In the genomic region with DNA sequence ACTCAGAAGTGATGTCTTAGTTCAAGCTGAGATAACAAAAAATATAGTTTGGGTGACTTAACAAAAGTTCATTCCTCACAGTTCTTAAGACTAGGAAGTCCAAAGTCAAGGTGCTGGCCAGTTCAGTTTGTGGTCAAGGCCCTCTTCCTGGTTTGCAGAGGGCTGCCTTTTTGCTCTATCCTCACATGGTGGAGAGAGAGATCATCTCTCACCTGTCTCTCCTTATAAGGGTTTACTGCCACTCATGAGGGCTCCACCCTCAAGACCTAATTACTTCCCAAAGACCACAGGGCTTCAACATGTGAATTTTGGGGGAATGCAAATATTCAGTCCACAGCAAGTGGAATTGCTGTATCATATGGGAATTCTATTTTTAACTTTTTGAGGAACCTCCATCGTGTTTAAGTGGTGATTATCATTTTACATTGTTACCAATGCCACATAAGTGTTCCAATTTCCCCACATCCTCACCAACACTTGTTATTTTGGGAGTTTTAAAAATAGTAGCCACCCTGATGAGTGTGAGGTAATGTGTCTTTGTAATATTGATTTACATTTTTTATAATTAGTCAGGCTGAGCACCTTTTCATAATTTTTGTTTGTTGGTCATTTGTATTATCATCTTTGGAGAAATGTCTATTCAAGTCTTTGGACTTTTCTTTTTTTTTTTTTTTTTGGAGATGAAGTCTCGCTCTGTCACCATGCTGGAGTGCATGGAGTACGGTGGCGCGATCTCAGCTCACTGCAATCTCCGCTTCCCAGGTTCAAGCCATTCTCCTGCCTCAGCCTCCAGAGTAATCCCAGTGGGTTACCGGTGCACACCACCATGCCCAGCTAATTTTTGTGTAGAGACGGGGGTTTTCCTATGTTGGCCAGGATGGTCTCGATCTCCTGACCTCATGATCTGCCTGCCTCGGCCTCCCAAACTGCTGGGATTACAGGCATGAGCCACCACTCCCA, we compare ENCODE assay signal across 29 cellular contexts.
"Had no signal": no experiment of that assay in that cellular context is flagged by ENCODE, and none has a peak within 500 bp of the region (broad histone marks: within the 10 kb centered on the region; RNA-seq: fewer than 3 reads in every experiment).

No MANE protein-coding gene starts in this region.

- H3K9me3 ChIP-seq: lower lobe of right lung, testis had no signal

- H3K4me3 ChIP-seq: esophagus squamous epithelium, hepatocyte, lower lobe of right lung, neural progenitor cell, skin epidermis, testis had no signal

- H3K4me1 Mint-ChIP-seq: naive thymus-derived CD8-positive, alpha-beta T cell; neural progenitor cell had no signal

- H3K27ac Mint-ChIP-seq: activated naive CD4-positive, alpha-beta T cell treated with anti-CD3 and anti-CD28 coated beads, Interleukin-2, amount 10 ng/mL, durations not matched to agents 7 days and 5 days; activated naive CD8-positive, alpha-beta T cell treated with anti-CD3 and anti-CD28 coated beads, Interleukin-2, amount 10 ng/mL, durations not matched to agents 7 days and 5 days; activated T-helper 1 cell treated with anti-CD3 and anti-CD28 coated beads, Interleukin-12 subunit alpha, Interleukin-12 subunit beta, Interleukin-2, Interleukin-4 antibody, amounts not matched to agents 30 ng/mL and 10 ng/mL and 1 ng/mL, durations not matched to agents 14 hours and 24 hours and 36 hours; naive thymus-derived CD8-positive, alpha-beta T cell; neural progenitor cell had no signal

- H3K36me3 ChIP-seq: neural progenitor cell had no signal

- H3K4me3 Mint-ChIP-seq: activated naive CD4-positive, alpha-beta T cell treated with anti-CD3 and anti-CD28 coated beads, Interleukin-2, amount 10 ng/mL, durations not matched to agents 7 days and 5 days; activated naive CD8-positive, alpha-beta T cell treated with anti-CD3 and anti-CD28 coated beads, Interleukin-2, amount 10 ng/mL, durations not matched to agents 7 days and 5 days; activated T-helper 1 cell treated with anti-CD3 and anti-CD28 coated beads, Interleukin-12 subunit alpha, Interleukin-12 subunit beta, Interleukin-2, Interleukin-4 antibody, amounts not matched to agents 30 ng/mL and 10 ng/mL and 1 ng/mL, durations not matched to agents 14 hours and 24 hours and 36 hours; naive thymus-derived CD8-positive, alpha-beta T cell; neural progenitor cell had no signal

- H3K27me3 ChIP-seq: brain microvascular endothelial cell, esophagus squamous epithelium, hepatocyte, neural progenitor cell, testis had no signal

- ATAC-seq: activated CD4-positive, CD25-positive, alpha-beta regulatory T cell treated with anti-CD3 and anti-CD28 coated beads, Interleukin-2, amount 50 U/mL, for 24 hours; lower lobe of right lung; naive thymus-derived CD8-positive, alpha-beta T cell; sciatic nerve; stimulated activated naive CD8-positive, alpha-beta T cell treated with anti-CD3 and anti-CD28 coated beads, Interleukin-15, Interleukin-2, amounts not matched to agents 100 U/mL and 50 U/mL, for 24 hours had no signal

- H3K4me1 ChIP-seq: esophagus squamous epithelium, lower lobe of right lung, neural progenitor cell, testis had no signal

- H3K27ac ChIP-seq: brain microvascular endothelial cell, epithelial cell of prostate, esophagus squamous epithelium, hepatocyte, lower lobe of right lung, neural progenitor cell, skin epidermis, testis, WERI-Rb-1 had no signal

- H2AFZ ChIP-seq: hepatocyte, neural progenitor cell had no signal

- H3K9ac ChIP-seq: neural progenitor cell had no signal

- H3K79me2 ChIP-seq: hepatocyte had no signal

- DNase-seq: activated CD4-positive, alpha-beta T cell treated with anti-CD3 and anti-CD28 coated beads for 48 hours; activated CD4-positive, alpha-beta T cell treated with anti-CD3 and anti-CD28 coated beads, Interleukin-2, amount 50 U/mL, for 48 hours; activated CD8-positive, alpha-beta memory T cell treated with anti-CD3 and anti-CD28 coated beads for 24 hours; activated effector memory CD4-positive, alpha-beta T cell treated with anti-CD3 and anti-CD28 coated beads, Interleukin-2, amount 50 U/mL, for 16 hours; activated naive CD4-positive, alpha-beta T cell treated with anti-CD3 and anti-CD28 coated beads, Interleukin-2, amount 10 ng/mL, durations not matched to agents 7 days and 5 days; activated naive CD8-positive, alpha-beta T cell treated with anti-CD3 and anti-CD28 coated beads, Interleukin-2, amount 10 ng/mL, durations not matched to agents 7 days and 5 days; amniotic stem cell; brain microvascular endothelial cell; caudate nucleus; cortex of kidney; esophagus squamous epithelium; foreskin melanocyte; islet precursor cell; lower lobe of right lung; mesenchymal stem cell; naive thymus-derived CD8-positive, alpha-beta T cell; stimulated activated CD4-positive, alpha-beta T cell treated with anti-CD3 and anti-CD28 coated beads, Interleukin-12 subunit alpha, Interleukin-12 subunit beta, amount 100 ng/mL, for 4 hours; stimulated activated CD4-positive, alpha-beta T cell treated with anti-CD3 and anti-CD28 coated beads, Interleukin-4, amount 100 ng/mL, for 1 hour; stimulated activated naive CD8-positive, alpha-beta T cell treated with anti-CD3 and anti-CD28 coated beads, Interleukin-15, Interleukin-2, amounts not matched to agents 100 U/mL and 50 U/mL, for 24 hours; testis; trophoblast cell; WERI-Rb-1 had no signal

- H3K4me2 ChIP-seq: hepatocyte, neural progenitor cell had no signal

- H3K27me3 Mint-ChIP-seq: activated naive CD4-positive, alpha-beta T cell treated with anti-CD3 and anti-CD28 coated beads, Interleukin-2, amount 10 ng/mL, durations not matched to agents 7 days and 5 days; activated naive CD8-positive, alpha-beta T cell treated with anti-CD3 and anti-CD28 coated beads, Interleukin-2, amount 10 ng/mL, durations not matched to agents 7 days and 5 days; naive thymus-derived CD8-positive, alpha-beta T cell had no signal
